In genomic region chr10:80289451-80290287, GRCh38 we compare ENCODE assay signal across 11 cellular contexts. TPM values are rescaled to one million over a fixed set of nuclear protein-coding genes. Genes with fewer than 3 reads are reported as not detected.
DNase-seq lines count a peak whose midpoint lies in the region; TF ChIP-seq lines count a peak whose summit lies in the region.
"Had no signal": no experiment of that assay in that cellular context is flagged by ENCODE, and none has a peak within 500 bp of the region (broad histone marks: within the 10 kb centered on the region; RNA-seq: fewer than 3 reads in every experiment).

Gene MAT1A, minus strand, starts transcription at chr10:80289658. Its CDS starts 235 bp downstream, at chr10:80289423.

- WGBS in testis, 2 donors = 46 to 49% methylated on average over 9 of the region's 9 CpGs

- no peak for TF ChIP-seq POLR2A in testis (IDR thresholded peaks at IDR 0.05)

- H3K27me3 ChIP-seq in testis = no peaks in the 10 kb centered on the region

- H3K9me3 ChIP-seq in testis = no peaks in the 10 kb centered on the region

- TF ChIP-seq CTCF in fibroblast of pulmonary artery (IDR thresholded peaks at IDR 0.05; ENCODE audit: low read length, missing control alignments) (no peak), testis (IDR thresholded peaks at IDR 0.05) (no peak)

- intact Hi-C loops in testis (cut with DNase I; ENCODE audit: low total_unique reads) = no loop called here

- H3K36me3 ChIP-seq in testis (ENCODE audit: low read depth, missing control alignments) = no peaks in the 10 kb centered on the region

- no peak within 1 kb of the TSS for H3K4me3 ChIP-seq in fibroblast of pulmonary artery (replicated peaks; ENCODE audit: low read depth, low read length)
- H3K4me3 ChIP-seq in testis = no peak within 1 kb of the TSS

- no peak within 1 kb of the TSS for H3K27ac ChIP-seq in testis

- DNase-seq in NCI-H187 treated with DMSO at 0.1 percent for 48 hours (lab: John Stamatoyannopoulos, UW) (peak; percentile 23), NCI-H187 (lab: John Stamatoyannopoulos, UW) (no peak), NCI-H526 (lab: John Stamatoyannopoulos, UW) (peak; percentile 49 to 71), fibroblast of pulmonary artery (ENCODE audit: low read depth) (peak; percentile 10), testis (peak; percentile 77), UCSD-AML1 (lab: John Stamatoyannopoulos, UW; ENCODE audit: unreplicated experiment) (no peak)
- DNase-seq in activated naive CD4-positive, alpha-beta T cell treated with anti-CD3 and anti-CD28 coated beads, Interleukin-2, amount 50 U/mL, for 16 hours = no peak
- no peak for DNase-seq in activated effector memory CD4-positive, alpha-beta T cell treated with Interleukin-2 at 50 U/mL for 16 hours
- DNase-seq: activated gamma-delta T cell treated with Interleukin-2 at 50 U/mL for 16 hours, GOT3 had no signal

- H3K4me1 ChIP-seq in testis = no peaks in the 10 kb centered on the region

RNA-seq across cellular contexts. Expression of gene MAT1A, which starts in this region (rescaled TPM):
- 1 to 10 TPM; 5.6 to 8.3 TPM for total RNA-seq in testis
- polyA plus RNA-seq in testis (ENCODE audit: insufficient read depth, low read depth, low replicate concordance) = 8.3 TPM
- total RNA-seq: T-helper 2 cell treated with Interferon-gamma antibody and Interleukin-4, amounts not matched to agents 100 ng/mL and 5 ng/mL, for 36 hours had no signal

Comparison
In these comparisons a context has a peak if more than half of its experiments do, and no peak if none do; other contexts are left out.
1. DNase-seq: peak in NCI-H187 treated with DMSO at 0.1 percent for 48 hours (single experiment), NCI-H526 (2 of 2), fibroblast of pulmonary artery (single experiment) and testis (single experiment); none in NCI-H187 (0 of 2), activated naive CD4-positive, alpha-beta T cell treated with anti-CD3 and anti-CD28 coated beads, Interleukin-2, amount 50 U/mL, for 16 hours (single experiment), activated effector memory CD4-positive, alpha-beta T cell treated with Interleukin-2 at 50 U/mL for 16 hours (single experiment) and UCSD-AML1 (single experiment).